ENCODE assay signal across 18 cellular contexts in the genomic region with DNA sequence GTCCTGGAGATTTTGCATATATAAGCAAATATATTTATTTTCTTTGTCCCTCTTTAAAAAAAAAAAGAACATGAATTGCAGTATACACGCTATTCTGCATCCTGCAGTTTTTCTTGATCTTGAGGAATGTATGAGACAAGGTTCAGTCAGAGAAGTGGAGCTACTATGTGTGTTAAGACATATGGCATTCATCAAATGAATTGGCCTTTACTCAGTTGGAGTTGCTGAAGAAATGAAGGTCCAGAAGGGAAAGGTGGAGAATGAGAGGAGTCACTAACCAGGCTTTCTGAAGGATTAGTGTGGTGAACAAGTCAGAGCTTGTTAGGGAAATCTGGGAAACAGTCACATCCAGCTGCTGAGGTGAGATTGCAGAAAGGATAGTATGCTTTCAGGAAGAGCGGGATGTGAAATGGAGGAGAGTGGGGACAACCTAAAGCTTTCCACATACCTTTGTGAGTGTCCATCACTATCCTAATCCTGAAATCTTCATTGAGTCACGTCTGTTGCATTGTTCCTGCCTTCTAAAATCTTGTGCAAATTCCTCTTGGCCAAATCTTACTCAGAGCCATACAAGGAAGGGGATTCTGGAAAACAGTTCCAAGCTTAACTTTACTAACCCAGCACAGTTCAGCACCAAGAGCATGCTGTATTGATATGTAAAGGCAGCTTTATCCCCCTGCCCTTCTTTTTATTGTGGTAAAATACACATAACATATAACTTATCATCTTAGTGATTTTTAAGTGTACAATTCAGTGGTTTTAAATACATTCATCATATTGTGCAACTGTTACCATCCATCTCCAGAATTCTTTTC. TPM values are rescaled to one million over a fixed set of nuclear protein-coding genes. Genes with fewer than 3 reads are reported as not detected.
DNase-seq lines count a peak whose midpoint lies in the region; ATAC-seq, FAIRE-seq and TF ChIP-seq lines count a peak whose summit lies in the region.
"Had no signal": no experiment of that assay in that cellular context is flagged by ENCODE, and none has a peak within 500 bp of the region (broad histone marks: within the 10 kb centered on the region; RNA-seq: fewer than 3 reads in every experiment).

No MANE protein-coding gene starts in this region.

- H3K23me2 ChIP-seq in H1 (ENCODE audit: low read depth, low read length), result no peaks in the 10 kb centered on the region; the same call in 1 of the 2 replicates

- H2BK20ac ChIP-seq in H1 (ENCODE audit: low read length), result no peak overlapping the region

- no peaks in the 10 kb centered on the region for H4K20me1 ChIP-seq in H1 (replicated peaks in 1 of 2; ENCODE audit: control insufficient read depth in 1 of 2, insufficient read depth in 2 of 2, low read length in 2 of 2)

- H3K4me1 ChIP-seq in H1 (replicated peaks in 1 of 4; ENCODE audit: control insufficient read depth in 3 of 4, insufficient read depth in 4 of 4, low read length in 3 of 4) (peaks cover 0 to 6% (median 3%) of the 10 kb centered on the region in 4 experiments; a peak in 4 of 7 replicates), mesodermal cell (ENCODE audit: control insufficient read depth, insufficient read depth, low read length, poor library complexity, severe bottlenecking) (peaks cover 14% of the 10 kb centered on the region)
- H3K4me1 ChIP-seq: Caco-2, lower lobe of right lung had no signal

- H3K9ac ChIP-seq in H1 (replicated peaks in 1 of 4; ENCODE audit: extremely low read depth in 1 of 4, low read depth in 3 of 4, low read length in 3 of 4), result peak overlapping the region in 2 of 4 experiments; percentile 5 to 13; a peak in 2 of 7 replicates

- peak; percentile 21 for DNase-seq in H7
- DNase-seq in NCI-H2171 treated with DMSO at 0.1 percent for 48 hours (lab: John Stamatoyannopoulos, UW), result peak; percentile 78
- no peak for DNase-seq in H1 (ENCODE audit: low read depth in 1 of 2, low spot score in 2 of 2)
- DNase-seq in NCI-H748 (lab: John Stamatoyannopoulos, UW; ENCODE audit: unreplicated experiment), result no peak
- no peak for DNase-seq in SK-N-DZ (ENCODE audit: low spot score)
- DNase-seq: AML-193; Caco-2; esophagus squamous epithelium; head of caudate nucleus; lower lobe of right lung; naive B cell; NCI-H187; ovary; SHP77 treated with DMSO at 0.1 percent for 48 hours; stimulated activated CD4-positive, alpha-beta T cell treated with anti-CD3 and anti-CD28 coated beads, Interleukin-4, amount 100 ng/mL, for 1 hour had no signal

- peak overlapping the region; percentile 32; the same call in 1 of the 2 replicates for H2AK5ac ChIP-seq in H1 (ENCODE audit: low read depth, low read length)

- no peaks in the 10 kb centered on the region; a peak in 1 of 4 replicates for H3K9me3 ChIP-seq in H1 (ENCODE audit: insufficient read depth in 2 of 2, low read depth in 1 of 2, low read length in 1 of 2)
- no peaks in the 10 kb centered on the region for H3K9me3 ChIP-seq in mesodermal cell (ENCODE audit: control insufficient read depth, low read length)
- H3K9me3 ChIP-seq: esophagus squamous epithelium, lower lobe of right lung, ovary had no signal

- no peak overlapping the region for H3K18ac ChIP-seq in H1 (ENCODE audit: extremely low read depth, low read length)

- POLR2A ChIA-PET in H1 (lab: Charles Lee; ENCODE audit: partially characterized antibody), result interaction anchor here (3.0 kb wide), 1 partner anchor 11 kb away, joined by 14 read pairs; the partner anchor contains the start of gene PITPNB

- no peak overlapping the region for H2BK12ac ChIP-seq in H1 (ENCODE audit: low read depth, low read length)

- no peak overlapping the region for H2BK120ac ChIP-seq in H1 (replicated peaks; ENCODE audit: low read depth, low read length)

- peak overlapping the region; percentile 40; the same call in 1 of the 2 replicates for H3K27ac ChIP-seq in H1 (ENCODE audit: low read depth, low read length)
- peak overlapping the region; percentile 41 for H3K27ac ChIP-seq in mesodermal cell (ENCODE audit: low read depth, low read length, severe bottlenecking)
- H3K27ac ChIP-seq: lower lobe of right lung, ovary had no signal

- H2BK5ac ChIP-seq in H1 (ENCODE audit: low read depth, low read length), result peak overlapping the region; percentile 47; the same call in 1 of the 2 replicates

- no peak for TF ChIP-seq CTCF in H1 (IDR thresholded peaks at IDR 0.05; ENCODE audit: control extremely low read depth in 1 of 3, insufficient read depth in 1 of 3, low read depth in 1 of 3, low read length in 3 of 3)

- H4K5ac ChIP-seq in H1 (ENCODE audit: insufficient read length, low read depth, low read length), result no peak overlapping the region

- H3K23ac ChIP-seq in H1 (ENCODE audit: insufficient read length), result no peak overlapping the region

- no peak overlapping the region for H3K14ac ChIP-seq in H1 (ENCODE audit: insufficient read length)

- no peak for TF ChIP-seq POLR2A in H1 (IDR thresholded peaks at IDR 0.05; ENCODE audit: control extremely low read depth in 1 of 2, low read depth in 2 of 2, low read length in 2 of 2)

- CTCF ChIA-PET in H1 (lab: Charles Lee; ENCODE audit: partially characterized antibody), result interaction anchor here (0.7 to 2.8 kb wide), 4 partner anchors 14 to 1467 kb away, joined by 3 to 9 read pairs (median 4); no protein-coding TSS in a partner anchor

- H3K56ac ChIP-seq in H1 (replicated peaks; ENCODE audit: insufficient read length, low read depth, low read length), result no peak overlapping the region

- no peak overlapping the region for H3K4ac ChIP-seq in H1 (replicated peaks; ENCODE audit: insufficient read length, low read depth, low read length)

- no peaks in the 10 kb centered on the region for H3K79me1 ChIP-seq in H1 (ENCODE audit: low read depth, low read length)

- no peak for ATAC-seq in GM18867 (IDR thresholded peaks at IDR 0.05; ENCODE audit: unreplicated experiment)
- ATAC-seq: activated CD4-positive, CD25-positive, alpha-beta regulatory T cell treated with anti-CD3 and anti-CD28 coated beads, Interleukin-2, amount 50 U/mL, for 24 hours; lower lobe of right lung had no signal

- H3K79me2 ChIP-seq in H1 (ENCODE audit: control insufficient read depth in 1 of 2, insufficient read depth in 2 of 2, low read length in 2 of 2), result peaks cover 0 to 4% of the 10 kb centered on the region in 2 experiments; a peak in 1 of 4 replicates

- no peak overlapping the region for H4K8ac ChIP-seq in H1 (ENCODE audit: extremely low read depth, insufficient read depth, low read length)

- FAIRE-seq in H1 (lab: Jason Lieb, UNC), result peak; percentile 78

- H3K36me3 ChIP-seq in H7 (replicated peaks; ENCODE audit: control insufficient read depth, insufficient read depth, low read length) (no peaks in the 10 kb centered on the region), H1 (ENCODE audit: control insufficient read depth in 2 of 4, insufficient read depth in 4 of 4, low read length in 3 of 4) (no peaks in the 10 kb centered on the region), mesodermal cell (ENCODE audit: control insufficient read depth, insufficient read depth, low read length) (peaks cover 5% of the 10 kb centered on the region)
- H3K36me3 ChIP-seq: lower lobe of right lung, ovary had no signal

- H3K4me2 ChIP-seq in H1 (ENCODE audit: insufficient read depth in 1 of 2, low read depth in 2 of 2, low read length in 2 of 2), result peak overlapping the region in 1 of 2 experiments; percentile 39; a peak in 1 of 4 replicates

- H4K91ac ChIP-seq in H1 (replicated peaks; ENCODE audit: insufficient read length, low read length), result no peak overlapping the region

- H3K4me3 ChIP-seq in H7 (ENCODE audit: insufficient read depth, low read depth, low read length) (no peak overlapping the region), H1 (ENCODE audit: extremely low read depth in 1 of 4, insufficient read depth in 2 of 4, low read depth in 3 of 4, low read length in 4 of 4) (no peak overlapping the region), mesodermal cell (ENCODE audit: extremely low read depth, insufficient read depth, low read length, poor library complexity, severe bottlenecking) (no peak overlapping the region)
- H3K4me3 ChIP-seq: esophagus squamous epithelium, lower lobe of right lung, ovary had no signal

- no peaks in the 10 kb centered on the region for H3K27me3 ChIP-seq in H7 (ENCODE audit: control insufficient read depth, insufficient read depth, low read length)
- no peaks in the 10 kb centered on the region for H3K27me3 ChIP-seq in H1 (replicated peaks in 1 of 4; ENCODE audit: control insufficient read depth in 3 of 4, extremely low read depth in 1 of 4, insufficient read depth in 3 of 4, low read length in 3 of 4)
- H3K27me3 ChIP-seq: esophagus squamous epithelium, ovary had no signal

- no peak for TF ChIP-seq RAD21 in H1 (IDR thresholded peaks at IDR 0.05 in 1 of 2, conservative IDR thresholded peaks at IDR 0.05 in 1 of 2; ENCODE audit: low read depth in 2 of 2, low read length in 2 of 2)

- 75% methylated on average over 3 of the region's 3 CpGs; no CpG with 5 or more reads in 1 of the 2 experiments for WGBS in H1 (ENCODE audit: extremely low coverage in 1 of 2, insufficient coverage in 1 of 2, insufficient read length in 1 of 2, insufficient replicate concordance in 2 of 2, low coverage in 1 of 2, low lambda C conversion rate in 2 of 2, missing lambda C conversion rate in 1 of 2), 2 experiments
- 90% methylated on average over 2 of the region's 3 CpGs; no CpG with 5 or more reads in 1 of the 2 experiments for WGBS in mesodermal cell (ENCODE audit: insufficient coverage in 2 of 2), 2 experiments

- H2AFZ ChIP-seq in H1 (ENCODE audit: low read length), result no peak overlapping the region

- no peak overlapping the region for H2BK15ac ChIP-seq in H1 (ENCODE audit: low read length)

- TF ChIP-seq EP300 in H1 (IDR thresholded peaks at IDR 0.05; ENCODE audit: borderline replicate concordance in 1 of 2, low read depth in 2 of 2, low read length in 2 of 2), result no peak

TF ChIP-seq in H1, 55 proteins besides CTCF, POLR2A, EP300 and RAD21 (continues in another document):
- TF ChIP-seq SIRT6 (IDR thresholded peaks at IDR 0.05; ENCODE audit: low read length), result no peak
- TF ChIP-seq RFX5 (IDR thresholded peaks at IDR 0.05; ENCODE audit: borderline replicate concordance, low read depth, low read length), result no peak
- TF ChIP-seq JUN (IDR thresholded peaks at IDR 0.05; ENCODE audit: low read depth, low read length), result no peak

RNA-seq across cellular contexts. Expression of gene PITPNB, which starts 11.4 kb away (rescaled TPM):
- 13.9 and 17.2 TPM in 2 replicates for total RNA-seq in H7 (2014; rRNA removed; shearing (Covaris generic))
- total RNA-seq in H1 (2021; fragmentation: NEBNext Ultra II Directional; extraction: Animal tissue kit (Norgen Biotek cat#: 25700)), result 83.0 and 89.3 TPM in 2 replicates
- 14.8 and 24.6 TPM in 2 replicates for polyA plus RNA-seq in H1 (2011; rRNA removed)
- 25.3 TPM for polyA plus RNA-seq in H1 (2011; cell fraction: cytosol; rRNA removed)
- polyA plus RNA-seq in H1 (2011; cell fraction: nucleus; rRNA removed), result 12.2 TPM
- 32.2 to 66.9 TPM (median 36.0 TPM) in 4 replicates for polyA plus RNA-seq in H1 (2012, experiment 1 of 2)
- 5.7 TPM for polyA plus RNA-seq in H1 (2012, experiment 2 of 2)
- polyA plus RNA-seq in H1 (2013, experiment 1 of 2), result 44.2 TPM
- polyA plus RNA-seq in H1 (2013, experiment 2 of 2), result 46.9 TPM
- polyA minus RNA-seq in H1 (2011; rRNA and poly(A)+ RNA removed), result 36.4 and 39.1 TPM in 2 replicates
- 29.1 TPM for polyA minus RNA-seq in H1 (2011; cell fraction: cytosol; rRNA and poly(A)+ RNA removed)
- 40.0 TPM for polyA minus RNA-seq in H1 (2011; cell fraction: nucleus; rRNA and poly(A)+ RNA removed)
- polyA plus RNA-seq in mesodermal cell (2013, experiment 1 of 2), result 70.5 TPM
- 76.4 TPM for polyA plus RNA-seq in mesodermal cell (2013, experiment 2 of 2)
- 38.0 and 39.1 TPM in 2 replicates for polyA plus RNA-seq in SK-N-DZ (2014; cell fraction: cytosol; rRNA removed)
- 46.3 and 72.6 TPM in 2 replicates for polyA plus RNA-seq in SK-N-DZ (2014; cell fraction: nucleus; rRNA removed)

Comparison
In these comparisons a context has a peak if more than half of its experiments do, and no peak if none do; other contexts are left out.
1. DNase-seq: peak in H7 (single experiment) and NCI-H2171 treated with DMSO at 0.1 percent for 48 hours (single experiment); none in H1 (0 of 2), NCI-H748 (single experiment) and SK-N-DZ (single experiment).